8 cellular contexts compared by ENCODE assay signal in genomic region chr14:73754911-73755360, GRCh38. TPM values are rescaled to one million over a fixed set of nuclear protein-coding genes. Genes with fewer than 3 reads are reported as not detected.
A peak's percentile ranks its signal among the peaks of the same experiment; 100 is the strongest.
DNase-seq lines count a peak whose midpoint lies in the region; ATAC-seq lines count a peak whose summit lies in the region.

No MANE protein-coding gene starts in this region.

- DNase-seq in EL: peak; percentile 61
- DNase-seq in T-helper 17 cell: no peak
- peak; percentile 58 for DNase-seq in fibroblast of peridontal ligament (ENCODE audit: extremely low read depth)
- peak; percentile 55 for DNase-seq in pons (ENCODE audit: low spot score)
- no peak for DNase-seq in NCI-H2171 treated with DMSO at 0.1 percent for 48 hours (lab: John Stamatoyannopoulos, UW)
- DNase-seq in H4 (ENCODE audit: low spot score): no peak
- no peak for DNase-seq in NCI-H187 (lab: John Stamatoyannopoulos, UW)

- no peaks in the 10 kb centered on the region for H3K27me3 Mint-ChIP-seq in T-helper 17 cell

- H3K27ac Mint-ChIP-seq in T-helper 17 cell: peak overlapping the region; percentile 96

- peaks cover 75% of the 10 kb centered on the region for H3K4me1 Mint-ChIP-seq in T-helper 17 cell

- H3K36me3 Mint-ChIP-seq in T-helper 17 cell (ENCODE audit: low read depth): no peaks in the 10 kb centered on the region

- no peaks in the 10 kb centered on the region for H3K9me3 ChIP-seq in T-helper 17 cell (ENCODE audit: control insufficient read depth, low read length, poor library complexity, severe bottlenecking)

- H3K4me3 Mint-ChIP-seq in T-helper 17 cell: peak overlapping the region; percentile 92

- ATAC-seq in T-helper 17 cell (no peak), HG03108 (IDR thresholded peaks at IDR 0.05; ENCODE audit: unreplicated experiment) (no peak)

RNA-seq across cellular contexts. Expression of gene PNMA1, which starts 40.8 kb away (rescaled TPM):
- total RNA-seq in T-helper 17 cell: 10 to 100 TPM; 42.0 to 53.7 TPM
- 12.9 and 14.0 TPM in 2 replicates for total RNA-seq in H4 (2014; rRNA removed; shearing (Covaris generic))

Comparison
In these comparisons a context has a peak if more than half of its experiments do, and no peak if none do; other contexts are left out.
1. DNase-seq: peak in EL (single experiment), fibroblast of peridontal ligament (single experiment) and pons (single experiment); none in T-helper 17 cell (0 of 3), NCI-H2171 treated with DMSO at 0.1 percent for 48 hours (single experiment), H4 (single experiment) and NCI-H187 (0 of 2).